18 cellular contexts compared by ENCODE assay signal in genomic region chr17:9487406-9487805, GRCh38.
DNase-seq lines count a peak whose midpoint lies in the region; ATAC-seq and TF ChIP-seq lines count a peak whose summit lies in the region.
"Had no signal": no experiment of that assay in that cellular context is flagged by ENCODE, and none has a peak within 500 bp of the region (broad histone marks: within the 10 kb centered on the region; RNA-seq: fewer than 3 reads in every experiment).

No MANE protein-coding gene starts in this region.

- H4K20me1 ChIP-seq in H9 (ENCODE audit: control insufficient read depth, insufficient read depth, insufficient read length), result no peaks in the 10 kb centered on the region

- H3K4me2 ChIP-seq in H9 (ENCODE audit: insufficient read depth, insufficient read length, low read length), result no peak overlapping the region
- H3K4me2 ChIP-seq: KMS-11 had no signal

- H3K9me3 ChIP-seq in H9 (ENCODE audit: control insufficient read depth, low read depth, low read length) (no peaks in the 10 kb centered on the region), esophagus muscularis mucosa (no peaks in the 10 kb centered on the region)

- no peak for TF ChIP-seq POLR2A in esophagus muscularis mucosa (IDR thresholded peaks at IDR 0.05; ENCODE audit: low read depth)

- H3K79me1 ChIP-seq in H9 (ENCODE audit: insufficient read depth, low read depth, low read length, poor library complexity, severe bottlenecking), result no peaks in the 10 kb centered on the region

- peaks cover 2 to 8% (median 7%) of the 10 kb centered on the region in 3 experiments; a peak in 4 of 7 replicates for H3K36me3 Mint-ChIP-seq in H9 (ENCODE audit: insufficient read depth in 1 of 3, low read depth in 3 of 3)
- peaks cover 32% of the 10 kb centered on the region for H3K36me3 Mint-ChIP-seq in osteocyte (ENCODE audit: unreplicated experiment)

- no peaks in the 10 kb centered on the region for H3K27me3 ChIP-seq in H9 (ENCODE audit: insufficient read depth, low read length)
- no peaks in the 10 kb centered on the region for H3K27me3 ChIP-seq in esophagus muscularis mucosa

- H3K56ac ChIP-seq in H9 (ENCODE audit: insufficient read length, low read depth, low read length), result no peak overlapping the region

- no peak overlapping the region for H3T11ph ChIP-seq in H9 (ENCODE audit: low read length)

- no peaks in the 10 kb centered on the region for H3K9me3 Mint-ChIP-seq in H9
- H3K9me3 Mint-ChIP-seq in osteocyte (ENCODE audit: unreplicated experiment), result peaks cover 7% of the 10 kb centered on the region

- intact Hi-C loops in esophagus muscularis mucosa (cut with DNase I), result no loop called here

- TF ChIP-seq EP300 in esophagus muscularis mucosa (IDR thresholded peaks at IDR 0.05), result no peak

- no peak for ATAC-seq in HG03025 (IDR thresholded peaks at IDR 0.05; ENCODE audit: low FRiP score, unreplicated experiment)
- ATAC-seq: Panc1 had no signal

- no peak overlapping the region for H4K5ac ChIP-seq in H9 (ENCODE audit: insufficient read length, low read depth, low read length)

- H3K27ac Mint-ChIP-seq in H9 (peak overlapping the region in 2 of 3 experiments; percentile 13 to 36; a peak in 3 of 7 replicates), osteocyte (ENCODE audit: unreplicated experiment) (peak overlapping the region; percentile 70)
- H3K27ac Mint-ChIP-seq: IgD-negative memory B cell had no signal

- H2BK15ac ChIP-seq in H9 (ENCODE audit: low read depth, low read length), result no peak overlapping the region

- no peak overlapping the region for H2BK5ac ChIP-seq in H9 (ENCODE audit: insufficient read length, low read length)

- no peak overlapping the region for H3K27ac ChIP-seq in H9 (ENCODE audit: insufficient read length, low read depth, low read length)
- H3K27ac ChIP-seq in esophagus muscularis mucosa (replicated peaks in 1 of 4), result no peak overlapping the region
- H3K27ac ChIP-seq: KMS-11, RWPE1 had no signal

- no peak overlapping the region for H4K8ac ChIP-seq in H9 (replicated peaks; ENCODE audit: insufficient read length, low read depth, low read length)

- no peak overlapping the region for H3K4ac ChIP-seq in H9 (ENCODE audit: low read depth, low read length)

- WGBS in H9 (ENCODE audit: extremely low coverage, insufficient read length, low lambda C conversion rate), result no CpG with 5 or more reads among the region's 7 CpGs
- WGBS in esophagus muscularis mucosa, result 90% methylated on average over 7 of the region's 7 CpGs

- H3K27me3 Mint-ChIP-seq in H9 (ENCODE audit: low read depth) (no peaks in the 10 kb centered on the region), osteocyte (ENCODE audit: unreplicated experiment) (no peaks in the 10 kb centered on the region)
- H3K27me3 Mint-ChIP-seq: IgD-negative memory B cell had no signal

- in situ Hi-C loops in astrocyte of the cerebellum (cut with HindIII; ENCODE audit: low sequenced_read_pairs), result no loop called here

- DNase-seq in H9 (no peak), astrocyte of the cerebellum (ENCODE audit: low read depth) (peak; percentile 85), esophagus muscularis mucosa (ENCODE audit: extremely low spot score) (peak; percentile 19), osteocyte (ENCODE audit: extremely low spot score, unreplicated experiment) (no peak), GOT3 (lab: John Stamatoyannopoulos, UW) (no peak), COR-L47 (lab: John Stamatoyannopoulos, UW) (no peak)
- DNase-seq: DMS153, DND-41, MM.1S, NCI-H2029, NCI-H446 treated with DMSO at 0.1 percent for 48 hours, NCI-H69, SHP77 had no signal

- no peak overlapping the region for H3K9ac ChIP-seq in H9 (ENCODE audit: extremely low read depth, insufficient read length, low read length)
- H3K9ac ChIP-seq: KMS-11 had no signal

- no peak overlapping the region for H2BK20ac ChIP-seq in H9 (ENCODE audit: low read depth, low read length, poor library complexity, severe bottlenecking)

- H3K4me1 Mint-ChIP-seq in H9 (no peaks in the 10 kb centered on the region), osteocyte (ENCODE audit: unreplicated experiment) (peaks cover 16% of the 10 kb centered on the region)

- no peak overlapping the region for H2BK12ac ChIP-seq in H9 (ENCODE audit: insufficient read length, low read depth, low read length)

- no peak overlapping the region for H3K14ac ChIP-seq in H9 (ENCODE audit: insufficient read depth, low read length)

- H3K4me3 ChIP-seq in astrocyte of the cerebellum (ENCODE audit: low read depth, low read length) (no peak overlapping the region), esophagus muscularis mucosa (no peak overlapping the region)

- H3K36me3 ChIP-seq in esophagus muscularis mucosa, result peaks cover 3 to 34% (median 26%) of the 10 kb centered on the region in 4 donors

- TF ChIP-seq CTCF in H9 (conservative IDR thresholded peaks at IDR 0.05) (no peak), astrocyte of the cerebellum (IDR thresholded peaks at IDR 0.05; ENCODE audit: low read depth, low read length, missing control alignments) (no peak), esophagus muscularis mucosa (IDR thresholded peaks at IDR 0.05) (no peak), osteocyte (IDR thresholded peaks at IDR 0.05) (no peak)

- H2BK120ac ChIP-seq in H9 (ENCODE audit: low read depth, low read length, poor library complexity, severe bottlenecking), result no peak overlapping the region

- H3K4me3 Mint-ChIP-seq in H9 (no peak overlapping the region), osteocyte (ENCODE audit: unreplicated experiment) (no peak overlapping the region)
- H3K4me3 Mint-ChIP-seq: IgD-negative memory B cell had no signal

- no peak overlapping the region for H4K91ac ChIP-seq in H9 (ENCODE audit: insufficient read length, low read depth, low read length)

- no peaks in the 10 kb centered on the region for H3K23me2 ChIP-seq in H9 (ENCODE audit: insufficient read length, low read depth, low read length, poor library complexity, severe bottlenecking)

- no peaks in the 10 kb centered on the region for H3K79me2 ChIP-seq in H9 (ENCODE audit: insufficient read depth, low read length)

- H3K23ac ChIP-seq in H9 (ENCODE audit: insufficient read length, low read depth, low read length), result no peak overlapping the region

- no peak overlapping the region for H2AFZ ChIP-seq in H9 (ENCODE audit: low read length)

- no peak overlapping the region for H3K18ac ChIP-seq in H9 (ENCODE audit: insufficient read length, low read depth, low read length)

- no peak overlapping the region for H2AK5ac ChIP-seq in H9 (ENCODE audit: insufficient read length, low read length)

- no peaks in the 10 kb centered on the region for H3K4me1 ChIP-seq in H9 (ENCODE audit: insufficient read depth, low read length)
- no peaks in the 10 kb centered on the region for H3K4me1 ChIP-seq in esophagus muscularis mucosa

Comparison
In these comparisons a context has a peak if more than half of its experiments do, and no peak if none do; other contexts are left out.
1. DNase-seq: peak in astrocyte of the cerebellum (single experiment) and esophagus muscularis mucosa (single experiment); none in H9 (single experiment), osteocyte (single experiment), GOT3 (single experiment) and COR-L47 (single experiment).